8 cellular contexts compared by ENCODE assay signal in the genomic region with DNA sequence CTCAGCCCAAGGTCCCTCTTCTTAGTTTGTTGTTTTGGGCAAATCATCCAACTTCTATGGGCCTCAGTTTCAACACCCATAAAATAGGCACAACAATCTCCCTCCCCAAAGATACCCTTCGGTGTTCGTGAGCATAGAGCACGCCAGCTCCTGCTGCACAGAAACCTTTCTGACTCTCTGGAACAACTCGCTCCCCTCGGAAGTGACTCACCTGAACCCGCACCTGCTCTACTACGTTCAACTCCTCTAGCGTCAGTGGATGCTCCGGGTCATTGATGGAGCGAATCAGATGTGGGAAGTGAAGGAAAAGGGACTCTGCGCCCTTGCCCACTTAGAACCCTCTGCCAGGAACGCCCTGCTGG. TPM values are rescaled to one million over a fixed set of nuclear protein-coding genes. Genes with fewer than 3 reads are reported as not detected.
DNase-seq lines count a peak whose midpoint lies in the region; ATAC-seq lines count a peak whose summit lies in the region.

No MANE protein-coding gene starts in this region.

- no peak for DNase-seq in Jurkat, Clone E6-1 (ENCODE audit: low read depth, low spot score)
- DNase-seq in activated naive CD4-positive, alpha-beta T cell treated with anti-CD3 and anti-CD28 coated beads, Interleukin-2, amount 50 U/mL, for 16 hours = peak; percentile 65
- peak; percentile 43 for DNase-seq in kidney glomerular epithelial cell (lab: John Stamatoyannopoulos, UW)
- peak; percentile 44 to 77 for DNase-seq in stimulated activated CD4-positive, alpha-beta T cell treated with anti-CD3 and anti-CD28 coated beads, Interleukin-4, amount 100 ng/mL, for 4 hours
- DNase-seq in G401 (ENCODE audit: low spot score) = no peak
- DNase-seq in SKM-1 treated with dmso at 0.1 percent for 144 hours (lab: John Stamatoyannopoulos, UW; ENCODE audit: unreplicated experiment) = no peak
- no peak for DNase-seq in medulla oblongata (ENCODE audit: extremely low spot score)

- H3K4me3 ChIP-seq in Jurkat, Clone E6-1 (ENCODE audit: low read length) = peak overlapping the region; percentile 99

- in situ Hi-C loops in G401 (cut with HindIII; ENCODE audit: low sequenced_read_pairs) = no loop called here

- peak; percentile 20 for ATAC-seq in GM19023 (IDR thresholded peaks at IDR 0.05; ENCODE audit: unreplicated experiment)

RNA-seq across cellular contexts. Expression of a gene that starts 0.4 kb away (rescaled TPM):
- polyA plus RNA-seq in Jurkat, Clone E6-1 (2012; ENCODE audit: insufficient read depth, insufficient read length) = 360 TPM
- 140 and 172 TPM in 2 replicates for total RNA-seq in G401 (2014; rRNA removed; shearing (Covaris generic))

RNA-seq across cellular contexts. Expression of a gene that starts 1.6 kb away (rescaled TPM):
- 20.0 TPM for polyA plus RNA-seq in Jurkat, Clone E6-1 (2012; ENCODE audit: insufficient read depth, insufficient read length)
- 41.2 and 45.0 TPM in 2 replicates for total RNA-seq in G401 (2014; rRNA removed; shearing (Covaris generic))

RNA-seq across cellular contexts. Expression of a gene that starts 8.4 kb away (rescaled TPM):
- polyA plus RNA-seq in Jurkat, Clone E6-1 (2012; ENCODE audit: insufficient read depth, insufficient read length) = not detected
- total RNA-seq in G401 (2014; rRNA removed; shearing (Covaris generic)) = 0.25 TPM in 1 of 2 replicates, not detected in the other

RNA-seq across cellular contexts. Expression of a gene that starts 15.1 kb away (rescaled TPM):
- not detected for polyA plus RNA-seq in Jurkat, Clone E6-1 (2012; ENCODE audit: insufficient read depth, insufficient read length)
- 0.25 TPM in 1 of 2 replicates, not detected in the other for total RNA-seq in G401 (2014; rRNA removed; shearing (Covaris generic))

RNA-seq across cellular contexts. Expression of a gene that starts 27.3 kb away (rescaled TPM):
- 7.8 TPM for polyA plus RNA-seq in Jurkat, Clone E6-1 (2012; ENCODE audit: insufficient read depth, insufficient read length)
- 3.8 and 4.9 TPM in 2 replicates for total RNA-seq in G401 (2014; rRNA removed; shearing (Covaris generic))

Comparison
In these comparisons a context has a peak if more than half of its experiments do, and no peak if none do; other contexts are left out.
1. DNase-seq: peak in activated naive CD4-positive, alpha-beta T cell treated with anti-CD3 and anti-CD28 coated beads, Interleukin-2, amount 50 U/mL, for 16 hours (single experiment), kidney glomerular epithelial cell (single experiment) and stimulated activated CD4-positive, alpha-beta T cell treated with anti-CD3 and anti-CD28 coated beads, Interleukin-4, amount 100 ng/mL, for 4 hours (2 of 2); none in Jurkat, Clone E6-1 (single experiment), G401 (single experiment), SKM-1 treated with dmso at 0.1 percent for 144 hours (single experiment) and medulla oblongata (single experiment).